Comparison of ENCODE assay signal across 19 cellular contexts in the genomic region with DNA sequence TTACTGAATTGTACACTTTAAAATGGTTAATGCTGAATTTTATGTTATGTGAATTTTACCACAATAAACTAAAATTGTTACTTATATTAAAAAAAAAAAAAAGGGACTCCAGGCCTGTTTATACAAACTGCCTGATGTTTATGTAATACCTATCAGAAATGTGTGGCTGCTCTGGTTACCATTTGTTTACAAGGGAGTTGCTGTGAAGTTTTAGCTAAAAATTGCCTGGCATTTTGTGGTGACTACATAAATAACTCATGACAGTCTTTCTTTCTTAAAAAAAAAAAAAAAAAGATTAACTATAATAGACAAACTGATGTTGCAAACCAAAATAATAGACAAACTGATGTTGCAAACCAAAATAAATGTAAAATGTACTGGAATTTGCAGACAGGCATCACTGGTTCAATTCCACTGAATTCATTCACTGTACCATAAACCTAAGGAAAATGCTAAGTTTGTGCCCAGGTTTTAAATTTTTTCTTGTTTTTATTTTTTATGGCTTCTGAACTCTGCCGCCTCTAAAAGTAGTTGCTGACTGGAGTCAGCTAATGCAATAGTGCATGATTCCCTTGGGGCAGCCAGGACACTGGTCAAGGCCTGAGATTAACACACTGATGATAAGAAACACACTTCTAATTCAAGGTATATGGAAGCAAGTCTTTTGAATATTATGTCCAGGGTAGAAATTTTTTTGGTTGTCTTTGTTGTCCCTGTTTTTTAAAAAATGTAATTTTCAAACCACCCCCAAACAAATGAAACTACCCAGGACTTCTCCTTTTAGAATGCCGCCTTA.
DNase-seq lines count a peak whose midpoint lies in the region; ATAC-seq and TF ChIP-seq lines count a peak whose summit lies in the region.
"Had no signal": no experiment of that assay in that cellular context is flagged by ENCODE, and none has a peak within 500 bp of the region (broad histone marks: within the 10 kb centered on the region; RNA-seq: fewer than 3 reads in every experiment).

No MANE protein-coding gene starts in this region.

- 85% methylated on average over 2 of the region's 2 CpGs for WGBS in suprapubic skin

- peak overlapping the region; percentile 28 for H3K27ac ChIP-seq in suprapubic skin

- no peak for TF ChIP-seq POLR2A in suprapubic skin (IDR thresholded peaks at IDR 0.05)

- ATAC-seq in T-helper 17 cell: no peak
- no peak for ATAC-seq in HG02642 (IDR thresholded peaks at IDR 0.05; ENCODE audit: poor library complexity, unreplicated experiment)
- ATAC-seq in GM21447 (IDR thresholded peaks at IDR 0.05; ENCODE audit: unreplicated experiment): no peak

- H3K36me3 ChIP-seq in suprapubic skin: peaks cover 4% of the 10 kb centered on the region

- peaks cover 5% of the 10 kb centered on the region for H3K4me1 ChIP-seq in suprapubic skin

- H3K27me3 Mint-ChIP-seq in T-helper 17 cell: no peaks in the 10 kb centered on the region
- H3K27me3 Mint-ChIP-seq: type B pancreatic cell had no signal

- TF ChIP-seq CTCF in fibroblast of the aortic adventitia (IDR thresholded peaks at IDR 0.05; ENCODE audit: insufficient read depth, low read length) (no peak), suprapubic skin (IDR thresholded peaks at IDR 0.05) (no peak)

- H3K9me3 ChIP-seq in T-helper 17 cell (ENCODE audit: control insufficient read depth, low read length, poor library complexity, severe bottlenecking): no peaks in the 10 kb centered on the region
- no peaks in the 10 kb centered on the region for H3K9me3 ChIP-seq in suprapubic skin

- TF ChIP-seq EP300 in suprapubic skin (IDR thresholded peaks at IDR 0.05): no peak

- H3K4me3 ChIP-seq in fibroblast of the aortic adventitia (ENCODE audit: low read depth, low read length): no peak overlapping the region
- no peak overlapping the region for H3K4me3 ChIP-seq in suprapubic skin

- H3K27ac Mint-ChIP-seq in T-helper 17 cell: peak overlapping the region; percentile 57
- H3K27ac Mint-ChIP-seq: type B pancreatic cell had no signal

- DNase-seq in GM04503 (ENCODE audit: low read depth): peak; percentile 48
- DNase-seq in T-helper 17 cell: no peak
- peak; percentile 25 for DNase-seq in fibroblast of the aortic adventitia (ENCODE audit: low read depth)
- no peak for DNase-seq in suprapubic skin (ENCODE audit: low spot score in 2 of 2)
- no peak for DNase-seq in LoVo (ENCODE audit: low spot score)
- no peak for DNase-seq in KG1 (lab: John Stamatoyannopoulos, UW)
- DNase-seq: activated CD4-positive, alpha-beta T cell treated with anti-CD3 and anti-CD28 coated beads for 1 hour; activated gamma-delta T cell; anterior cingulate cortex; CD8-positive, alpha-beta memory T cell; cortex of kidney; DMS79 treated with DMSO at 0.1 percent for 48 hours; GOT3; NCI-H446 treated with DMSO at 0.1 percent for 48 hours; occipital lobe; stimulated activated CD4-positive, alpha-beta T cell treated with anti-CD3 and anti-CD28 coated beads, Interleukin-4, amount 100 ng/mL, for 24 hours had no signal

- H3K4me1 Mint-ChIP-seq in T-helper 17 cell: peaks cover 8% of the 10 kb centered on the region

- no peaks in the 10 kb centered on the region for H3K27me3 ChIP-seq in suprapubic skin

- peaks cover 2% of the 10 kb centered on the region for H3K36me3 Mint-ChIP-seq in T-helper 17 cell (ENCODE audit: low read depth)

- no peak overlapping the region for H3K4me3 Mint-ChIP-seq in T-helper 17 cell
- H3K4me3 Mint-ChIP-seq: CD8-positive, alpha-beta memory T cell; type B pancreatic cell had no signal

Comparison
In these comparisons a context has a peak if more than half of its experiments do, and no peak if none do; other contexts are left out.
1. DNase-seq: peak in GM04503 (single experiment) and fibroblast of the aortic adventitia (single experiment); none in T-helper 17 cell (0 of 3), suprapubic skin (0 of 2), LoVo (single experiment) and KG1 (single experiment).